In genomic region chr2:47782557-47783490, GRCh38 we compare ENCODE assay signal across 8 cellular contexts. TPM values are rescaled to one million over a fixed set of nuclear protein-coding genes. Genes with fewer than 3 reads are reported as not detected.
DNase-seq lines count a peak whose midpoint lies in the region; ATAC-seq and TF ChIP-seq lines count a peak whose summit lies in the region.

Gene MSH6 (plus strand): TSS chr2:47783145. CDS start chr2:47783234, 89 bp downstream.

- ATAC-seq in GM18499 (IDR thresholded peaks at IDR 0.05; ENCODE audit: insufficient read depth, unreplicated experiment) (peak; percentile 42), HG02885 (IDR thresholded peaks at IDR 0.05; ENCODE audit: poor library complexity, unreplicated experiment) (peak; percentile 84), T-helper 17 cell (peak; percentile 93), left ventricle myocardium superior (peak; percentile 99)

- H3K4me1 ChIP-seq in uterus, result no peaks in the 10 kb centered on the region

- peaks cover 11% of the 10 kb centered on the region for H3K4me1 Mint-ChIP-seq in T-helper 17 cell

- H3K27me3 Mint-ChIP-seq in T-helper 17 cell, result no peaks in the 10 kb centered on the region

- no peaks in the 10 kb centered on the region for H3K27me3 ChIP-seq in uterus

- peaks cover 2% of the 10 kb centered on the region for H3K36me3 Mint-ChIP-seq in T-helper 17 cell (ENCODE audit: low read depth)

- peak in 3 of 4 experiments; percentile 6 to 26 (median 8) for TF ChIP-seq CTCF in uterus (IDR thresholded peaks at IDR 0.05)

- intact Hi-C loops in left ventricle myocardium superior (cut with micrococcal nuclease) (no loop called here), uterus (cut with DNase I; ENCODE audit: low total_unique reads) (loop anchor here (5.0 kb wide), 1 partner anchor 124 kb away; the partner anchor contains the start of gene FBXO11)

- H3K27ac Mint-ChIP-seq in T-helper 17 cell, result peak within 1 kb of the TSS; percentile 72

- TF ChIP-seq POLR2A in uterus (IDR thresholded peaks at IDR 0.05), result peak; percentile 85 to 94

- DNase-seq in NCI-H1694 (lab: John Stamatoyannopoulos, UW), result peak; percentile 72
- DNase-seq in T-helper 17 cell, result peak; percentile 87 to 91 (median 91)
- peak; percentile 94 for DNase-seq in left ventricle myocardium superior
- peak; percentile 95 for DNase-seq in putamen (ENCODE audit: low spot score)
- DNase-seq in uterus, result peak; percentile 84 to 88

- H3K4me3 Mint-ChIP-seq in T-helper 17 cell, result peak within 1 kb of the TSS; percentile 96

- H3K27ac ChIP-seq in angular gyrus (ENCODE audit: low read depth, low read length) (peak within 1 kb of the TSS; percentile 89), uterus (peak within 1 kb of the TSS; percentile 90 to 97)

- H3K4me3 ChIP-seq in uterus, result peak within 1 kb of the TSS; percentile 74 to 90

- H3K9me3 ChIP-seq in T-helper 17 cell (ENCODE audit: control insufficient read depth, low read length, poor library complexity, severe bottlenecking) (no peaks in the 10 kb centered on the region), uterus (no peaks in the 10 kb centered on the region)

- no peaks in the 10 kb centered on the region for H3K36me3 ChIP-seq in uterus

RNA-seq across cellular contexts. Expression of gene MSH6, which starts in this region (rescaled TPM):
- total RNA-seq in T-helper 17 cell, result 10 to 100 TPM; 24.2 to 27.8 TPM
- 24.7 TPM for total RNA-seq in left ventricle myocardium superior
- total RNA-seq in uterus, result 100 to 1,000 TPM in 1 of 4 donors, 10 to 100 TPM in 3; 32.9 to 115 (median 57.7) TPM

Comparison
In these comparisons a context has a peak if more than half of its experiments do, and no peak if none do; other contexts are left out.
1. Peak in every context shown above with its lines: DNase-seq, ATAC-seq, H3K4me3 ChIP-seq and H3K27ac ChIP-seq.
2. ATAC-seq: peak in every context shown above with its lines; median percentile 99 in left ventricle myocardium superior; 93 in T-helper 17 cell; 84 in HG02885; 42 in GM18499.